In genomic region chr16:70380205-70380918, GRCh38 we compare ENCODE assay signal across 8 cellular contexts. TPM values are rescaled to one million over a fixed set of nuclear protein-coding genes. Genes with fewer than 3 reads are reported as not detected.
DNase-seq lines count a peak whose midpoint lies in the region; ATAC-seq lines count a peak whose summit lies in the region.

No MANE protein-coding gene starts in this region.

- no peak for ATAC-seq in GM21390 (IDR thresholded peaks at IDR 0.05; ENCODE audit: unreplicated experiment)

- in situ Hi-C loops in HAP-1 (cut with MboI; ENCODE audit: low sequenced_read_pairs): no loop called here

- peaks cover 4% of the 10 kb centered on the region; the same call in 1 of the 2 replicates for H3K4me1 ChIP-seq in ES-I3 (ENCODE audit: insufficient read depth, low read length)
- H3K4me1 ChIP-seq in HAP-1: peaks cover 3% of the 10 kb centered on the region
- peaks cover 0 to 19% of the 10 kb centered on the region in 2 donors for H3K4me1 ChIP-seq in duodenal mucosa (ENCODE audit: control insufficient read depth in 1 of 2, insufficient read depth in 2 of 2, low read length in 2 of 2)
- peaks cover 20% of the 10 kb centered on the region for H3K4me1 ChIP-seq in mesenchymal stem cell (ENCODE audit: control insufficient read depth, insufficient read depth, low read depth, low read length)

- H2AK5ac ChIP-seq in mesenchymal stem cell (ENCODE audit: low read length, severe bottlenecking): peak overlapping the region; percentile 99

- H3K36me3 ChIP-seq in ES-I3 (ENCODE audit: insufficient read depth, low read length): no peaks in the 10 kb centered on the region
- peaks cover 27% of the 10 kb centered on the region for H3K36me3 ChIP-seq in HAP-1 (replicated peaks)
- peaks cover 0 to 10% of the 10 kb centered on the region in 2 donors for H3K36me3 ChIP-seq in duodenal mucosa (ENCODE audit: control insufficient read depth in 1 of 2, insufficient read depth in 2 of 2, low read length in 2 of 2)
- peaks cover 36 to 50% of the 10 kb centered on the region in 2 experiments for H3K36me3 ChIP-seq in mesenchymal stem cell (ENCODE audit: control insufficient read depth in 1 of 2, insufficient read depth in 2 of 2, low read depth in 1 of 2, low read length in 2 of 2)

- H3K79me1 ChIP-seq in mesenchymal stem cell (replicated peaks; ENCODE audit: low read length, poor library complexity, severe bottlenecking): peaks cover 1% of the 10 kb centered on the region

- peak overlapping the region; percentile 67 for H2AFZ ChIP-seq in mesenchymal stem cell (ENCODE audit: low read depth, low read length)

- H3K27ac ChIP-seq in duodenal mucosa (ENCODE audit: low read depth, low read length) (peak overlapping the region; percentile 62), mesenchymal stem cell (ENCODE audit: low read length, poor library complexity, severe bottlenecking) (peak overlapping the region; percentile 96)

- peak overlapping the region; percentile 77 for H2BK120ac ChIP-seq in mesenchymal stem cell (ENCODE audit: low read depth, low read length)

- H3K9me3 ChIP-seq in ES-I3 (ENCODE audit: control insufficient read depth, insufficient read depth, low read length): no peaks in the 10 kb centered on the region
- H3K9me3 ChIP-seq in HAP-1: no peaks in the 10 kb centered on the region
- H3K9me3 ChIP-seq in duodenal mucosa (ENCODE audit: control insufficient read depth in 1 of 2, low read length in 2 of 2): no peaks in the 10 kb centered on the region
- H3K9me3 ChIP-seq in mesenchymal stem cell (ENCODE audit: control insufficient read depth, low read length): no peaks in the 10 kb centered on the region

- H3K9ac ChIP-seq in ES-I3 (ENCODE audit: low read depth, low read length) (peak overlapping the region; percentile 91), duodenal mucosa (ENCODE audit: low read depth in 1 of 2, low read length in 2 of 2) (peak overlapping the region; percentile 75 to 86), mesenchymal stem cell (ENCODE audit: low read length) (peak overlapping the region; percentile 86)

- H3K27me3 ChIP-seq in HAP-1 (ENCODE audit: low read depth) (no peaks in the 10 kb centered on the region), duodenal mucosa (ENCODE audit: control insufficient read depth in 1 of 2, insufficient read depth in 2 of 2, low read length in 2 of 2) (no peaks in the 10 kb centered on the region), mesenchymal stem cell (ENCODE audit: control insufficient read depth in 1 of 2, insufficient read depth in 1 of 2, low read length in 2 of 2) (no peaks in the 10 kb centered on the region)

- peak overlapping the region; percentile 89 for H4K8ac ChIP-seq in mesenchymal stem cell (ENCODE audit: low read length)

- WGBS in mesenchymal stem cell: under 1% methylated on average over 20 of the region's 31 CpGs

- H2BK5ac ChIP-seq in mesenchymal stem cell (ENCODE audit: low read depth, low read length, poor library complexity, severe bottlenecking): peak overlapping the region; percentile 93

- H3K4me3 ChIP-seq in HAP-1 (peak overlapping the region; percentile 77), duodenal mucosa (ENCODE audit: low read depth in 1 of 2, low read length in 2 of 2) (peak overlapping the region; percentile 83 to 95), mesenchymal stem cell (ENCODE audit: insufficient read depth in 1 of 2, low read depth in 1 of 2, low read length in 2 of 2) (peak overlapping the region; percentile 73 to 86)

- peak; percentile 57 to 86 for DNase-seq in HAP-1 (ENCODE audit: low spot score in 2 of 2)
- peak; percentile 77 for DNase-seq in NCI-H146 (lab: John Stamatoyannopoulos, UW)
- peak; percentile 53 for DNase-seq in activated CD4-positive, alpha-beta T cell treated with anti-CD3 and anti-CD28 coated beads, Interleukin-2, amount 50 U/mL, for 1 hour
- DNase-seq in mesenchymal stem cell: peak; percentile 85
- peak; percentile 45 for DNase-seq in stimulated activated CD8-positive, alpha-beta memory T cell treated with anti-CD3 and anti-CD28 coated beads, Interleukin-15, amount 100 ng/mL, for 1 hour (ENCODE audit: low read depth)

- H3K4ac ChIP-seq in mesenchymal stem cell (ENCODE audit: low read depth in 1 of 2, low read length in 2 of 2): peak overlapping the region; percentile 90 to 95

- peak overlapping the region; percentile 73 for H4K91ac ChIP-seq in mesenchymal stem cell (ENCODE audit: low read length)

- peak overlapping the region; percentile 80 to 96 for H3K18ac ChIP-seq in mesenchymal stem cell (ENCODE audit: low read depth in 1 of 2, low read length in 2 of 2)

- peak overlapping the region; percentile 92 for H3K4me2 ChIP-seq in mesenchymal stem cell (ENCODE audit: low read length, poor library complexity, severe bottlenecking)

- peak overlapping the region in 1 of 2 experiments; percentile 15 for H2BK12ac ChIP-seq in mesenchymal stem cell (ENCODE audit: low read length in 2 of 2)

- H3K14ac ChIP-seq in mesenchymal stem cell (ENCODE audit: low read length in 2 of 2): peak overlapping the region in 1 of 2 experiments; percentile 92

- peak overlapping the region in 1 of 2 experiments; percentile 97 for H3K23ac ChIP-seq in mesenchymal stem cell (ENCODE audit: low read length in 2 of 2)

- peak overlapping the region; percentile 70 for H2BK15ac ChIP-seq in mesenchymal stem cell (ENCODE audit: low read depth, poor library complexity, severe bottlenecking)

RNA-seq across cellular contexts. Expression of gene DDX19A, which starts 33.7 kb away (rescaled TPM):
- polyA plus RNA-seq in mesenchymal stem cell (2013, experiment 1 of 2): 30.5 TPM
- 31.1 TPM for polyA plus RNA-seq in mesenchymal stem cell (2013, experiment 2 of 2)

RNA-seq across cellular contexts. Expression of gene ST3GAL2, which starts 58.5 kb away (rescaled TPM):
- polyA plus RNA-seq in mesenchymal stem cell (2013, experiment 1 of 2): 52.5 TPM
- polyA plus RNA-seq in mesenchymal stem cell (2013, experiment 2 of 2): 48.9 TPM
